ENCODE assay signal across 8 cellular contexts in the genomic region with DNA sequence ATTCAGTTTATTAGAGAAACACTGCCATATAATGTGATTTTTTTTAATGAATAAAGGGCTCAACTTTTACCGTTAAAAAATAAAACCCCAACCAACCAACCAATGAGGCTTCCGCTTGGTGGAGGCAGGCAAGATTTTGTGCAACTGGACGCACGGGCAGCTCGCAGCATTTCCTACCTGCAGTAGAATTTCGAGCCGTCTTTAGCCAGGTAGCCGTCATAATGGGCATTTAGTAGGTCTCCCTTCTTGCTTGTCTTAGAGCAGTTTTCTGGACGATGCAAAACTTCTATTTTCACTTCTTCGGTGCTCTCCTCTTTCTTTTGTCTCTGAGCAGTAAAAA. TPM values are rescaled to one million over a fixed set of nuclear protein-coding genes. Genes with fewer than 3 reads are reported as not detected.
DNase-seq lines count a peak whose midpoint lies in the region; ATAC-seq and TF ChIP-seq lines count a peak whose summit lies in the region.

No MANE protein-coding gene starts in this region.

- H3K4me2 ChIP-seq in PC-3 (ENCODE audit: low read length) = peak overlapping the region; percentile 97

- H3K27ac ChIP-seq in PC-3 (ENCODE audit: low read length) = peak overlapping the region; percentile 39

- H3K4me3 ChIP-seq in BJ (ENCODE audit: low read depth, low read length) = peak overlapping the region; percentile 50
- peak overlapping the region; percentile 98 for H3K4me3 ChIP-seq in PC-3 (ENCODE audit: low read length)
- peak overlapping the region; percentile 74 for H3K4me3 ChIP-seq in neuron (ENCODE audit: low read length)

- H3K4me1 Mint-ChIP-seq in endothelial cell (ENCODE audit: unreplicated experiment) = peaks cover 14% of the 10 kb centered on the region

- H3K27me3 Mint-ChIP-seq in endothelial cell (ENCODE audit: unreplicated experiment) = peaks cover 5% of the 10 kb centered on the region

- peak overlapping the region; percentile 87 for H3K27ac Mint-ChIP-seq in endothelial cell (ENCODE audit: unreplicated experiment)

- no peaks in the 10 kb centered on the region for H3K9me3 Mint-ChIP-seq in endothelial cell (ENCODE audit: unreplicated experiment)

- H2AFZ ChIP-seq in PC-3 (ENCODE audit: low read length) (peak overlapping the region; percentile 100), neuron (ENCODE audit: low read depth, low read length) (peak overlapping the region; percentile 59)

- CTCF ChIA-PET in BJ (lab: Yijun Ruan, JAX) = interaction anchor here (0.6 kb wide), 1 partner anchor 493 kb away, joined by 3 read pairs; no protein-coding TSS in a partner anchor
- CTCF ChIA-PET in PC-3 (lab: Charles Lee) = no interaction called here

- ATAC-seq in GM19035 (IDR thresholded peaks at IDR 0.05; ENCODE audit: unreplicated experiment) (peak; percentile 7), PC-3 (no peak), GM19463 (IDR thresholded peaks at IDR 0.05; ENCODE audit: unreplicated experiment) (no peak)

- H3K36me3 ChIP-seq in BJ (ENCODE audit: control insufficient read depth, insufficient read depth, low read length) (no peaks in the 10 kb centered on the region), PC-3 (ENCODE audit: low read depth, low read length) (no peaks in the 10 kb centered on the region), neuron (ENCODE audit: insufficient read depth, low read length) (no peaks in the 10 kb centered on the region)

- peaks cover 28% of the 10 kb centered on the region for H3K79me2 ChIP-seq in PC-3 (ENCODE audit: low read length)

- no peaks in the 10 kb centered on the region for H3F3A ChIP-seq in PC-3 (ENCODE audit: low read length, unreplicated experiment)

- H4K20me1 ChIP-seq in PC-3 (ENCODE audit: low read length) = peaks cover 9% of the 10 kb centered on the region; the same call in 1 of the 2 replicates

- H3K9ac ChIP-seq in PC-3 (ENCODE audit: low read length) = peak overlapping the region; percentile 78

- POLR2A ChIA-PET in BJ (lab: Charles Lee) = no interaction called here
- POLR2A ChIA-PET in PC-3 (lab: Charles Lee; ENCODE audit: unreplicated experiment) = no interaction called here

- H3K27me3 ChIP-seq in BJ (ENCODE audit: control insufficient read depth, insufficient read depth, low read length) (no peaks in the 10 kb centered on the region), PC-3 (ENCODE audit: low read length) (no peaks in the 10 kb centered on the region), neuron (ENCODE audit: insufficient read depth, low read length) (no peaks in the 10 kb centered on the region)

- peaks cover 29% of the 10 kb centered on the region for H3K4me1 ChIP-seq in PC-3 (ENCODE audit: insufficient read depth, low read length)
- H3K4me1 ChIP-seq in neuron (ENCODE audit: insufficient read depth, low read length) = peaks cover 18% of the 10 kb centered on the region

- TF ChIP-seq CTCF in BJ (IDR thresholded peaks at IDR 0.05; ENCODE audit: insufficient read depth, low read depth, low read length) (no peak), PC-3 (conservative IDR thresholded peaks at IDR 0.05; ENCODE audit: low read depth, low read length) (no peak), endothelial cell (IDR thresholded peaks at IDR 0.05; ENCODE audit: unreplicated experiment) (no peak)

- DNase-seq in BJ (ENCODE audit: low read depth) = no peak
- DNase-seq in PC-3 = no peak
- DNase-seq in endothelial cell (ENCODE audit: low spot score) = peak; percentile 5
- no peak for DNase-seq in activated gamma-delta T cell treated with Interleukin-2 at 50 U/mL for 16 hours
- no peak for DNase-seq in foreskin melanocyte

- no peaks in the 10 kb centered on the region for H3K9me2 ChIP-seq in PC-3 (replicated peaks; ENCODE audit: low read length)

- no peaks in the 10 kb centered on the region for H3K9me3 ChIP-seq in PC-3 (ENCODE audit: low read length)
- no peaks in the 10 kb centered on the region for H3K9me3 ChIP-seq in neuron (ENCODE audit: low read length)

- intact Hi-C loops in PC-3 (cut with micrococcal nuclease) = loop anchor here (1.0 to 10.0 kb wide), 3 partner anchors 27 to 287 kb away; a partner anchor contains a TSS

- peak overlapping the region; percentile 94 for H3K4me3 Mint-ChIP-seq in endothelial cell (ENCODE audit: unreplicated experiment)

- no peaks in the 10 kb centered on the region for H3K36me3 Mint-ChIP-seq in endothelial cell (ENCODE audit: low read depth, unreplicated experiment)

- BruUV-seq in PC-3 (replicated peaks; lab: Mats Ljungman, UMichigan) = TSS peak; percentile 87

RNA-seq across cellular contexts. Expression of a gene that starts 0.3 kb away (rescaled TPM):
- 32.4 and 59.2 TPM in 2 replicates for polyA plus RNA-seq in BJ (2011; rRNA removed)
- 5.3 and 5.6 TPM in 2 replicates for polyA minus RNA-seq in BJ (2011; rRNA and poly(A)+ RNA removed)
- total RNA-seq in PC-3 (2014; rRNA removed) (3.7 and 4.2 TPM in 2 replicates), endothelial cell (ENCODE audit: unreplicated experiment) (15.5 TPM)

RNA-seq across cellular contexts. Expression of a gene that starts 2.2 kb away (rescaled TPM):
- polyA plus RNA-seq in BJ (2011; rRNA removed) = 10.0 and 22.8 TPM in 2 replicates
- 4.4 and 6.0 TPM in 2 replicates for polyA minus RNA-seq in BJ (2011; rRNA and poly(A)+ RNA removed)
- total RNA-seq in PC-3 (2014; rRNA removed) (16.4 and 16.7 TPM in 2 replicates), endothelial cell (ENCODE audit: unreplicated experiment) (20.4 TPM)

RNA-seq across cellular contexts. Expression of a gene that starts 26.9 kb away (rescaled TPM):
- polyA plus RNA-seq in BJ (2011; rRNA removed) = 1.5 and 2.8 TPM in 2 replicates
- polyA minus RNA-seq in BJ (2011; rRNA and poly(A)+ RNA removed) = 0.15 and 0.52 TPM in 2 replicates
- total RNA-seq in PC-3 (2014; rRNA removed) (0.87 and 1.6 TPM in 2 replicates), endothelial cell (ENCODE audit: unreplicated experiment) (3.7 TPM)

RNA-seq across cellular contexts. Expression of a gene that starts 27.1 kb away (rescaled TPM):
- 30.4 and 51.6 TPM in 2 replicates for polyA plus RNA-seq in BJ (2011; rRNA removed)
- 15.3 and 22.7 TPM in 2 replicates for polyA minus RNA-seq in BJ (2011; rRNA and poly(A)+ RNA removed)
- 78.2 and 87.6 TPM in 2 replicates for total RNA-seq in PC-3 (2014; rRNA removed)
- 33.1 TPM for total RNA-seq in endothelial cell (ENCODE audit: unreplicated experiment)
